ENCODE assay signal across 8 cellular contexts in genomic region chr9:134024828-134025605, GRCh38. TPM values are rescaled to one million over a fixed set of nuclear protein-coding genes. Genes with fewer than 3 reads are reported as not detected.
DNase-seq lines count a peak whose midpoint lies in the region; ATAC-seq and TF ChIP-seq lines count a peak whose summit lies in the region.

Gene BRD3OS (plus strand): TSS chr9:134025481. CDS start chr9:134026748, 1,267 bp downstream.

- no peaks in the 10 kb centered on the region for H3K79me2 ChIP-seq in hepatocyte

- TF ChIP-seq CTCF in hepatocyte (IDR thresholded peaks at IDR 0.05; ENCODE audit: poor library complexity): no peak

- no peaks in the 10 kb centered on the region for H3K36me3 ChIP-seq in hepatocyte (replicated peaks; ENCODE audit: insufficient read depth, low read depth)

- peak; percentile 98 for DNase-seq in NCI-H2029 treated with DMSO at 0.1 percent for 48 hours (lab: John Stamatoyannopoulos, UW)
- DNase-seq in T1000 (lab: John Stamatoyannopoulos, UW): peak; percentile 93
- DNase-seq in astrocyte of the hippocampus (ENCODE audit: low read depth, low spot score): peak; percentile 100
- peak; percentile 100 for DNase-seq in hepatocyte (ENCODE audit: low spot score)
- DNase-seq in renal cortical epithelial cell (ENCODE audit: low read depth): peak; percentile 89

- no peaks in the 10 kb centered on the region for H3K9me2 ChIP-seq in hepatocyte (replicated peaks; ENCODE audit: insufficient read depth)

- peak within 1 kb of the TSS; percentile 88 for H3K4me2 ChIP-seq in hepatocyte

- peak within 1 kb of the TSS; percentile 93 for H3K4me3 ChIP-seq in hepatocyte

- no peaks in the 10 kb centered on the region for H3K9me3 ChIP-seq in hepatocyte (ENCODE audit: low read depth)

- H3K4me1 ChIP-seq in hepatocyte (ENCODE audit: insufficient read depth): peaks cover 6% of the 10 kb centered on the region

- WGBS in hepatocyte (ENCODE audit: low lambda C conversion rate, missing lambda C conversion rate): 1% methylated on average over 31 of the region's 43 CpGs

- peak within 1 kb of the TSS; percentile 89 for H2AFZ ChIP-seq in hepatocyte

- H4K20me1 ChIP-seq in hepatocyte (ENCODE audit: insufficient read depth, poor library complexity, severe bottlenecking): no peaks in the 10 kb centered on the region

- H3K27ac ChIP-seq in hepatocyte: peak within 1 kb of the TSS; percentile 44

- H3K27me3 ChIP-seq in hepatocyte: no peaks in the 10 kb centered on the region

- ATAC-seq in GM18498 (IDR thresholded peaks at IDR 0.05; ENCODE audit: unreplicated experiment): peak; percentile 87
- peak; percentile 83 for ATAC-seq in HG02973 (IDR thresholded peaks at IDR 0.05; ENCODE audit: unreplicated experiment)
- no peak for ATAC-seq in GM18870 (IDR thresholded peaks at IDR 0.05; ENCODE audit: unreplicated experiment)

RNA-seq across cellular contexts. Expression of gene BRD3OS, which starts in this region (rescaled TPM):
- 13.4 and 14.9 TPM in 2 replicates for total RNA-seq in hepatocyte
- polyA plus RNA-seq in hepatocyte: 13.3 and 13.4 TPM in 2 replicates
- 10.8 and 42.8 TPM in 2 replicates for total RNA-seq in renal cortical epithelial cell
